20 cellular contexts compared by ENCODE assay signal in genomic region chr13:29996316-29996715, GRCh38.
DNase-seq lines count a peak whose midpoint lies in the region; ATAC-seq and TF ChIP-seq lines count a peak whose summit lies in the region.
"Had no signal": no experiment of that assay in that cellular context is flagged by ENCODE, and none has a peak within 500 bp of the region (broad histone marks: within the 10 kb centered on the region; RNA-seq: fewer than 3 reads in every experiment).

No MANE protein-coding gene starts in this region.

- H3K9ac ChIP-seq in IMR-90 (ENCODE audit: low read depth, low read length): no peak overlapping the region
- H3K9ac ChIP-seq: BLaER1 treated with 17β-estradiol and CSF1 and Interleukin-3, amounts not matched to agents 10 nM and 100 nM had no signal

- H2BK20ac ChIP-seq in IMR-90 (ENCODE audit: low read depth, low read length): no peak overlapping the region

- peak overlapping the region; percentile 6; the same call in 1 of the 2 replicates for H2BK120ac ChIP-seq in IMR-90 (ENCODE audit: low read depth, low read length)

- no peak for TF ChIP-seq EP300 in esophagus muscularis mucosa (IDR thresholded peaks at IDR 0.05)

- H3K9me1 ChIP-seq in IMR-90 (ENCODE audit: insufficient read depth, low read length): peaks cover 11% of the 10 kb centered on the region

- H3K4me1 ChIP-seq in IMR-90 (ENCODE audit: control insufficient read depth, insufficient read depth, low read length) (peaks cover 10% of the 10 kb centered on the region), esophagus muscularis mucosa (no peaks in the 10 kb centered on the region), uterus (peaks cover 0 to 3% of the 10 kb centered on the region in 2 donors), osteoblast (ENCODE audit: insufficient read depth, low read length) (peaks cover 30% of the 10 kb centered on the region)

- CTCF ChIA-PET in IMR-90 (lab: Yijun Ruan, JAX): no interaction called here
- CTCF ChIA-PET in activated CD4-positive, alpha-beta T cell treated with anti-CD3 and anti-CD28 coated beads, Interleukin-2, amount 10 ng/mL, durations not matched to agents 7 days and 5 days (lab: Charles Lee): no interaction called here

- H2AK5ac ChIP-seq in IMR-90 (ENCODE audit: low read depth, low read length): no peak overlapping the region; the same call in 1 of the 2 replicates

- TF ChIP-seq CTCF in IMR-90 (conservative IDR thresholded peaks at IDR 0.05; ENCODE audit: low read depth, low read length): no peak
- TF ChIP-seq CTCF in esophagus muscularis mucosa (IDR thresholded peaks at IDR 0.05): no peak
- no peak for TF ChIP-seq CTCF in uterus (IDR thresholded peaks at IDR 0.05)
- no peak for TF ChIP-seq CTCF in osteoblast (IDR thresholded peaks at IDR 0.05; ENCODE audit: extremely low read depth, low read depth, low read length)

- intact Hi-C loops in IMR-90 (cut with micrococcal nuclease) (no loop called here), esophagus muscularis mucosa (cut with DNase I) (no loop called here), uterus (cut with DNase I; ENCODE audit: low total_unique reads) (no loop called here)
- intact Hi-C loops in activated CD4-positive, alpha-beta T cell treated with anti-CD3 and anti-CD28 coated beads, Interleukin-2, amount 10 ng/mL, durations not matched to agents 24 days and 14 days (cut with micrococcal nuclease): no loop called here

- no peak for ATAC-seq in IMR-90 (ENCODE audit: low read depth)
- ATAC-seq: GM12878, GM23338, HCT116 had no signal

- no peaks in the 10 kb centered on the region for H3K36me3 Mint-ChIP-seq in activated CD4-positive, alpha-beta T cell treated with anti-CD3 and anti-CD28 coated beads, Interleukin-2, amount 10 ng/mL, durations not matched to agents 7 days and 5 days (ENCODE audit: low read depth)
- H3K36me3 Mint-ChIP-seq in activated CD4-positive, alpha-beta T cell treated with anti-CD3 and anti-CD28 coated beads, Interleukin-2, amount 10 ng/mL, durations not matched to agents 24 days and 14 days (ENCODE audit: low read depth): no peaks in the 10 kb centered on the region
- H3K36me3 Mint-ChIP-seq: CD14-positive monocyte; CD8-positive, alpha-beta memory T cell had no signal

- POLR2A ChIA-PET in IMR-90 (lab: Charles Lee; ENCODE audit: unreplicated experiment): no interaction called here
- POLR2A ChIA-PET in activated CD4-positive, alpha-beta T cell treated with anti-CD3 and anti-CD28 coated beads, Interleukin-2, amount 10 ng/mL, durations not matched to agents 7 days and 5 days (lab: Charles Lee): no interaction called here

- dilution Hi-C loops in IMR-90 (cut with HindIII; ENCODE audit: low sequenced_read_pairs, unreplicated experiment): no loop called here

- H2BK5ac ChIP-seq in IMR-90 (ENCODE audit: low read depth, low read length, poor library complexity, severe bottlenecking): no peak overlapping the region

- no peaks in the 10 kb centered on the region for H3K9me3 Mint-ChIP-seq in activated CD4-positive, alpha-beta T cell treated with anti-CD3 and anti-CD28 coated beads, Interleukin-2, amount 10 ng/mL, durations not matched to agents 7 days and 5 days
- no peaks in the 10 kb centered on the region for H3K9me3 Mint-ChIP-seq in activated CD4-positive, alpha-beta T cell treated with anti-CD3 and anti-CD28 coated beads, Interleukin-2, amount 10 ng/mL, durations not matched to agents 24 days and 14 days
- H3K9me3 Mint-ChIP-seq: CD4-positive, alpha-beta T cell; CD8-positive, alpha-beta memory T cell; GM23338; HFFc6 had no signal

- peaks cover 2% of the 10 kb centered on the region for H3K27me3 Mint-ChIP-seq in activated CD4-positive, alpha-beta T cell treated with anti-CD3 and anti-CD28 coated beads, Interleukin-2, amount 10 ng/mL, durations not matched to agents 7 days and 5 days
- no peaks in the 10 kb centered on the region for H3K27me3 Mint-ChIP-seq in activated CD4-positive, alpha-beta T cell treated with anti-CD3 and anti-CD28 coated beads, Interleukin-2, amount 10 ng/mL, durations not matched to agents 24 days and 14 days
- H3K27me3 Mint-ChIP-seq: CD4-positive, alpha-beta T cell; CD8-positive, alpha-beta memory T cell had no signal

- H2AFZ ChIP-seq in IMR-90 (replicated peaks; ENCODE audit: low read length, poor library complexity): no peak overlapping the region
- H2AFZ ChIP-seq in osteoblast (ENCODE audit: low read length): no peak overlapping the region
- H2AFZ ChIP-seq: GM23338 had no signal

- no peaks in the 10 kb centered on the region for H3K9me3 ChIP-seq in IMR-90 (ENCODE audit: control insufficient read depth, insufficient read depth, low read length)
- H3K9me3 ChIP-seq in esophagus muscularis mucosa: no peaks in the 10 kb centered on the region
- no peaks in the 10 kb centered on the region for H3K9me3 ChIP-seq in uterus
- no peaks in the 10 kb centered on the region for H3K9me3 ChIP-seq in osteoblast (ENCODE audit: low read depth, low read length)

- H3K4me1 Mint-ChIP-seq in activated CD4-positive, alpha-beta T cell treated with anti-CD3 and anti-CD28 coated beads, Interleukin-2, amount 10 ng/mL, durations not matched to agents 7 days and 5 days: peaks cover 2% of the 10 kb centered on the region
- no peaks in the 10 kb centered on the region for H3K4me1 Mint-ChIP-seq in activated CD4-positive, alpha-beta T cell treated with anti-CD3 and anti-CD28 coated beads, Interleukin-2, amount 10 ng/mL, durations not matched to agents 24 days and 14 days
- H3K4me1 Mint-ChIP-seq: B cell; CD14-positive monocyte; CD8-positive, alpha-beta memory T cell had no signal

- H3K27me3 ChIP-seq in IMR-90 (ENCODE audit: control insufficient read depth, insufficient read depth, low read length) (no peaks in the 10 kb centered on the region), esophagus muscularis mucosa (no peaks in the 10 kb centered on the region), uterus (no peaks in the 10 kb centered on the region), osteoblast (ENCODE audit: insufficient read depth, low read length) (no peaks in the 10 kb centered on the region)
- H3K27me3 ChIP-seq: BLaER1 treated with 17β-estradiol and CSF1 and Interleukin-3, amounts not matched to agents 10 nM and 100 nM had no signal

- no peak overlapping the region for H4K91ac ChIP-seq in IMR-90 (ENCODE audit: insufficient read depth, low read depth, low read length)

- no peak overlapping the region for H2BK15ac ChIP-seq in IMR-90 (ENCODE audit: low read depth, low read length)

- no peaks in the 10 kb centered on the region for H3K79me2 ChIP-seq in osteoblast (ENCODE audit: insufficient read depth, low read length)

- H3K4me2 ChIP-seq in IMR-90 (ENCODE audit: low read depth, low read length) (no peak overlapping the region), osteoblast (ENCODE audit: insufficient read depth, low read length) (no peak overlapping the region)
- H3K4me2 ChIP-seq: GM23338 had no signal

- TF ChIP-seq POLR2A in IMR-90 (IDR thresholded peaks at IDR 0.05; ENCODE audit: low read depth, low read length) (no peak), esophagus muscularis mucosa (IDR thresholded peaks at IDR 0.05; ENCODE audit: low read depth) (no peak), uterus (IDR thresholded peaks at IDR 0.05) (no peak)

- H3K18ac ChIP-seq in IMR-90 (ENCODE audit: low read depth, low read length): no peak overlapping the region

- in situ Hi-C loops in IMR-90 (cut with MboI; ENCODE audit: low sequenced_read_pairs): no loop called here

- H3K14ac ChIP-seq in IMR-90 (replicated peaks; ENCODE audit: low read depth, low read length): no peak overlapping the region

- DNase-seq in IMR-90 (no peak), esophagus muscularis mucosa (ENCODE audit: extremely low spot score) (peak; percentile 66), uterus (no peak), osteoblast (ENCODE audit: insufficient read length, low spot score, missing footprints) (no peak)
- no peak for DNase-seq in activated CD4-positive, alpha-beta T cell treated with anti-CD3 and anti-CD28 coated beads, Interleukin-2, amount 10 ng/mL, durations not matched to agents 7 days and 5 days
- no peak for DNase-seq in activated CD4-positive, alpha-beta T cell treated with anti-CD3 and anti-CD28 coated beads, Interleukin-2, amount 10 ng/mL, durations not matched to agents 24 days and 14 days
- DNase-seq: CD4-positive, alpha-beta T cell; CD8-positive, alpha-beta memory T cell; DMS 273 treated with DMSO at 0.1 percent for 48 hours; DMS79; EL; GDM1; H9; HFFc6 had no signal

- 0 out of 4 replicates have a peak, but pooled peaks cover 0 to 4% of the 10 kb centered on the region in 2 experiments for H3K79me1 ChIP-seq in IMR-90 (ENCODE audit: low read depth in 1 of 2, low read length in 2 of 2)

- TF ChIP-seq RAD21 in IMR-90 (IDR thresholded peaks at IDR 0.05; ENCODE audit: low read length): no peak

- H3K4me3 ChIP-seq in IMR-90 (ENCODE audit: insufficient read depth, low read depth, low read length): no peak overlapping the region
- no peak overlapping the region for H3K4me3 ChIP-seq in esophagus muscularis mucosa
- no peak overlapping the region for H3K4me3 ChIP-seq in uterus
- no peak overlapping the region for H3K4me3 ChIP-seq in osteoblast (ENCODE audit: insufficient read depth, low read length)
- H3K4me3 ChIP-seq: BLaER1 treated with 17β-estradiol and CSF1 and Interleukin-3, amounts not matched to agents 10 nM and 100 nM; GM12878; GM23338 had no signal

- no peak overlapping the region for H3K23ac ChIP-seq in IMR-90 (ENCODE audit: low read depth, low read length)

- H3K4me3 Mint-ChIP-seq in activated CD4-positive, alpha-beta T cell treated with anti-CD3 and anti-CD28 coated beads, Interleukin-2, amount 10 ng/mL, durations not matched to agents 7 days and 5 days: no peak overlapping the region
- no peak overlapping the region for H3K4me3 Mint-ChIP-seq in activated CD4-positive, alpha-beta T cell treated with anti-CD3 and anti-CD28 coated beads, Interleukin-2, amount 10 ng/mL, durations not matched to agents 24 days and 14 days
- H3K4me3 Mint-ChIP-seq: B cell; CD14-positive monocyte; CD4-positive, alpha-beta T cell; GM23338; H9; HFFc6 had no signal

- no peak overlapping the region for H3K56ac ChIP-seq in IMR-90 (ENCODE audit: extremely low read depth, insufficient read depth, low read length)

- H3K27ac ChIP-seq in IMR-90 (ENCODE audit: insufficient read depth, low read length) (no peak overlapping the region), esophagus muscularis mucosa (replicated peaks in 1 of 4) (no peak overlapping the region), uterus (peak overlapping the region; percentile 80 to 87), osteoblast (ENCODE audit: low read depth, low read length) (no peak overlapping the region)

- H3K27ac Mint-ChIP-seq in activated CD4-positive, alpha-beta T cell treated with anti-CD3 and anti-CD28 coated beads, Interleukin-2, amount 10 ng/mL, durations not matched to agents 7 days and 5 days: no peak overlapping the region
- H3K27ac Mint-ChIP-seq in activated CD4-positive, alpha-beta T cell treated with anti-CD3 and anti-CD28 coated beads, Interleukin-2, amount 10 ng/mL, durations not matched to agents 24 days and 14 days: no peak overlapping the region
- H3K27ac Mint-ChIP-seq: B cell; CD4-positive, alpha-beta T cell; CD8-positive, alpha-beta memory T cell; GM23338; H9; HFFc6 had no signal

- H3K4ac ChIP-seq in IMR-90 (ENCODE audit: low read depth, low read length): no peak overlapping the region

- no peak overlapping the region for H2AK9ac ChIP-seq in IMR-90 (replicated peaks; ENCODE audit: low read depth, low read length, poor library complexity)

- H4K5ac ChIP-seq in IMR-90 (ENCODE audit: low read depth, low read length): no peak overlapping the region

- H3K36me3 ChIP-seq in IMR-90 (ENCODE audit: control insufficient read depth, insufficient read depth, low read length): no peaks in the 10 kb centered on the region
- no peaks in the 10 kb centered on the region for H3K36me3 ChIP-seq in esophagus muscularis mucosa
- H3K36me3 ChIP-seq in uterus: no peaks in the 10 kb centered on the region
- no peaks in the 10 kb centered on the region for H3K36me3 ChIP-seq in osteoblast (ENCODE audit: insufficient read depth, low read length)
- H3K36me3 ChIP-seq: BLaER1 treated with 17β-estradiol and CSF1 and Interleukin-3, amounts not matched to agents 10 nM and 100 nM had no signal

- 100% methylated on average over 1 of the region's 8 CpGs; no CpG with 5 or more reads in 1 of the 2 experiments for WGBS in IMR-90 (ENCODE audit: extremely low coverage in 2 of 2, insufficient read length in 1 of 2), 2 experiments
- 93% methylated on average over 8 of the region's 8 CpGs for WGBS in esophagus muscularis mucosa

- no peaks in the 10 kb centered on the region for H4K20me1 ChIP-seq in IMR-90 (ENCODE audit: insufficient read depth, low read length)
- no peaks in the 10 kb centered on the region for H4K20me1 ChIP-seq in osteoblast (ENCODE audit: insufficient read depth, low read length)
- H4K20me1 ChIP-seq: BLaER1 treated with 17β-estradiol and CSF1 and Interleukin-3, amounts not matched to agents 10 nM and 100 nM had no signal

- no TSS peak for BruUV-seq in IMR-90 (replicated peaks; lab: Mats Ljungman, UMichigan)

- no peak overlapping the region for H4K8ac ChIP-seq in IMR-90 (ENCODE audit: low read depth in 2 of 2, low read length in 2 of 2)

Comparison
In these comparisons a context has a peak if more than half of its experiments do, and no peak if none do; other contexts are left out.
1. H3K27ac ChIP-seq: peak in uterus (2 of 2); none in IMR-90 (single experiment), esophagus muscularis mucosa (0 of 4) and osteoblast (single experiment).